ENCODE assay signal across 25 cellular contexts in genomic region chr15:90227336-90227735, GRCh38. TPM values are rescaled to one million over a fixed set of nuclear protein-coding genes. Genes with fewer than 3 reads are reported as not detected.
"Had no signal": no experiment of that assay in that cellular context is flagged by ENCODE, and none has a peak within 500 bp of the region (broad histone marks: within the 10 kb centered on the region; RNA-seq: fewer than 3 reads in every experiment).

No MANE protein-coding gene starts in this region.

- DNase-seq: activated CD4-positive, alpha-beta T cell treated with anti-CD3 and anti-CD28 coated beads for 48 hours; activated CD4-positive, alpha-beta T cell treated with anti-CD3 and anti-CD28 coated beads, Interleukin-2, amount 50 U/mL, for 48 hours; activated CD4-positive, CD25-positive, alpha-beta regulatory T cell treated with anti-CD3 and anti-CD28 coated beads, Interleukin-2, amount 50 U/mL, for 72 hours; activated CD8-positive, alpha-beta memory T cell treated with anti-CD3 and anti-CD28 coated beads, Interleukin-2, amount 10 ng/mL, durations not matched to agents 7 days and 5 days; activated gamma-delta T cell; activated naive CD4-positive, alpha-beta T cell treated with anti-CD3 and anti-CD28 coated beads for 36 hours; activated T-cell treated with anti-CD3 and anti-CD28 coated beads, Interleukin-2, amount 50 U/mL, for 48 hours; amygdala; brain microvascular endothelial cell; KG1; NCI-H1048; NCI-H1694; NCI-H2029; NCI-H2107; NCI-H2171 treated with DMSO at 0.1 percent for 48 hours; NCI-H226; NCI-H69; SHP77 treated with DMSO at 0.1 percent for 48 hours had no signal

- H3K9me3 Mint-ChIP-seq: activated naive CD4-positive, alpha-beta T cell treated with anti-CD3 and anti-CD28 coated beads for 36 hours; activated T-helper 17 cell treated with anti-CD3 and anti-CD28 coated beads, Interleukin-2, amount 50 U/mL, for 72 hours; WTC11 had no signal

- H3K27me3 ChIP-seq: brain microvascular endothelial cell, cardiac muscle cell had no signal

- H3K27me3 Mint-ChIP-seq: activated CD8-positive, alpha-beta memory T cell treated with anti-CD3 and anti-CD28 coated beads, Interleukin-2, amount 10 ng/mL, durations not matched to agents 7 days and 5 days; activated naive CD8-positive, alpha-beta T cell; activated T-helper 17 cell treated with anti-CD3 and anti-CD28 coated beads, Interleukin-2, amount 50 U/mL, for 72 hours had no signal

- H3K4me3 ChIP-seq: cardiac muscle cell had no signal

- H3K27ac ChIP-seq: brain microvascular endothelial cell, cardiac muscle cell had no signal

- H3K4me3 Mint-ChIP-seq: activated CD8-positive, alpha-beta memory T cell treated with anti-CD3 and anti-CD28 coated beads, Interleukin-2, amount 10 ng/mL, durations not matched to agents 7 days and 5 days; activated naive CD4-positive, alpha-beta T cell treated with anti-CD3 and anti-CD28 coated beads for 36 hours; activated naive CD8-positive, alpha-beta T cell; activated T-helper 17 cell treated with anti-CD3 and anti-CD28 coated beads, Interleukin-2, amount 50 U/mL, for 72 hours; WTC11 had no signal

- H3K27ac Mint-ChIP-seq: activated CD8-positive, alpha-beta memory T cell treated with anti-CD3 and anti-CD28 coated beads, Interleukin-2, amount 10 ng/mL, durations not matched to agents 7 days and 5 days; activated naive CD4-positive, alpha-beta T cell treated with anti-CD3 and anti-CD28 coated beads for 36 hours; activated naive CD8-positive, alpha-beta T cell; activated T-helper 17 cell treated with anti-CD3 and anti-CD28 coated beads, Interleukin-2, amount 50 U/mL, for 72 hours; WTC11 had no signal

- ATAC-seq: activated CD8-positive, alpha-beta memory T cell treated with anti-CD3 and anti-CD28 coated beads, Interleukin-2, amount 10 ng/mL, durations not matched to agents 7 days and 5 days; activated T-helper 17 cell treated with anti-CD3 and anti-CD28 coated beads, Interleukin-2, amount 50 U/mL, for 72 hours; WTC11 had no signal

RNA-seq across cellular contexts. Expression of gene TTLL13, which starts 22.0 kb away (rescaled TPM):
- total RNA-seq: astrocyte, LHCN-M2, M059J had no signal
